ENCODE assay signal across 5 cellular contexts in genomic region chr7:130376461-130376860, GRCh38. TPM values are rescaled to one million over a fixed set of nuclear protein-coding genes. Genes with fewer than 3 reads are reported as not detected.
"Had no signal": no experiment of that assay in that cellular context is flagged by ENCODE, and none has a peak within 500 bp of the region (broad histone marks: within the 10 kb centered on the region; RNA-seq: fewer than 3 reads in every experiment).

No MANE protein-coding gene starts in this region.

RNA-seq across cellular contexts. Expression of gene CPA1, which starts 3.8 kb away (rescaled TPM):
- total RNA-seq: M059J, PC-3, Peyer's patch, Right ventricle myocardium superior, SJSA1 had no signal

RNA-seq across cellular contexts. Expression of gene CPA5, which starts 31.8 kb away (rescaled TPM):
- total RNA-seq: M059J, PC-3, Peyer's patch, Right ventricle myocardium superior had no signal
